ENCODE assay signal across 1 cellular context in genomic region chr6:158777510-158777909, GRCh38.
TF ChIP-seq lines count a peak whose summit lies in the region.

No MANE protein-coding gene starts in this region.

TF ChIP-seq in GM23338, 12 proteins besides CTCF, POLR2A, EP300 and RAD21 (continued from another document):
- no peak for TF ChIP-seq ETS1 (IDR thresholded peaks at IDR 0.05)
- TF ChIP-seq ZNF331 (CRISPR knock-in tag; IDR thresholded peaks at IDR 0.05; ENCODE audit: low read depth): no peak
- TF ChIP-seq CREB1 (CRISPR knock-in tag; IDR thresholded peaks at IDR 0.05; ENCODE audit: low read depth): no peak
- no peak for TF ChIP-seq STAT1 (IDR thresholded peaks at IDR 0.05; ENCODE audit: unreplicated experiment)
- no peak for TF ChIP-seq ZNF462 (CRISPR knock-in tag; IDR thresholded peaks at IDR 0.05)
- no peak for TF ChIP-seq ZNF114 (CRISPR knock-in tag; IDR thresholded peaks at IDR 0.05)
- no peak for TF ChIP-seq EZH2phosphoT487 (IDR thresholded peaks at IDR 0.05; ENCODE audit: unreplicated experiment)
